In the genomic region with DNA sequence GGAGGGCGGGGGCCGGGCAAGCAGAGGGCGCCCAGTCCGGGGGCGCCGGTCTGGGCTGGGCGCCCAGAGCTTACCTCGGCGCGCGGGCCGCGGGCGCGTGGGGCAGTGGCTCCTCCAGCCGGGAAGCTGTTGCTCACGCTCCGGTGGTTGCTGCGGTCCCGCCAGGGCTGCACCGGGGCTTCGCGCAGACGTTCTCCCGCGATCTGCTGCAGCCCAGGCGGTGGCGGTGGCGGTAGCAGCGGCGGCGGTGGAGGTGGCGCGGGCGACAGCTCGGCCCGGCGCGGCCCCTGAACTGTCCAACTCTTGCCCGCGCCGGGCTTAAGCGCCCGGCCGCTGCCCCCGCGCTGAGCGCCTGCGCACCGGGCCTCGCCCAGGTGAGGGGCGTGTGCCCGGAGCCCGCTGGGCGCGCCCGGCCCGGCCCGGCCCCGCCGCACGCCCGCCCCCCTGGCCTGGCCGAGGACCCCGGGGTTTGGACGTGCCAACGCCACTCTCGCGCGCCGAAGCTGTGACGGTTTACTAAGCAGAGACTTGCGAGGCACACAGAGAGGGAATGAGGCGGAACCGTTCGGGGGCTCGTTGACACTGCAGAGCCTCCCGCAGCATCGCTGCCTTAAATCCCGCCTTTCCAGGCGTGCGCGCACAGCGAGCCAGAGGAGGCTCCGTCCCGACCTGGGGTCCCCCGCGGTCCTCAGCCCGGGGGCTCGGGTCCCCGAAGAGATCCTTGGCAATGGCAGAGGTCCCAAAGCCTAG, we compare ENCODE assay signal across 9 cellular contexts. TPM values are rescaled to one million over a fixed set of nuclear protein-coding genes. Genes with fewer than 3 reads are reported as not detected.
DNase-seq lines count a peak whose midpoint lies in the region; ATAC-seq, FAIRE-seq and TF ChIP-seq lines count a peak whose summit lies in the region.
"Had no signal": no experiment of that assay in that cellular context is flagged by ENCODE, and none has a peak within 500 bp of the region (broad histone marks: within the 10 kb centered on the region; RNA-seq: fewer than 3 reads in every experiment).

TSS of gene ZNF385B (minus strand) at position 586 of the 750 bp plus-strand sequence.

- H3K9me3 ChIP-seq in OCI-LY3 (ENCODE audit: insufficient read depth, low read length): no peaks in the 10 kb centered on the region

- H4K20me1 ChIP-seq in OCI-LY3 (ENCODE audit: insufficient read depth, low read length): no peaks in the 10 kb centered on the region

- H3K36me3 Mint-ChIP-seq in memory B cell: no peaks in the 10 kb centered on the region

- DNase-seq in DMS 273 (lab: John Stamatoyannopoulos, UW; ENCODE audit: unreplicated experiment) (peak; percentile 68), DMS 273 treated with DMSO at 0.1 percent for 48 hours (lab: John Stamatoyannopoulos, UW) (no peak), HFF-Myc (ENCODE audit: extremely low read depth, low read depth) (no peak), dermis blood vessel endothelial cell (peak; percentile 12), memory B cell (ENCODE audit: low spot score in 2 of 2) (no peak), urothelium cell line (ENCODE audit: low spot score) (peak; percentile 49)

- FAIRE-seq in urothelium cell line (lab: Jason Lieb, UNC): peak; percentile 50

- no peak within 1 kb of the TSS for H3K27ac Mint-ChIP-seq in memory B cell

- peak within 1 kb of the TSS; percentile 43 for H3K4me3 Mint-ChIP-seq in memory B cell

- peaks cover 30% of the 10 kb centered on the region for H3K27me3 Mint-ChIP-seq in memory B cell

- no peaks in the 10 kb centered on the region for H3K36me3 ChIP-seq in OCI-LY3 (replicated peaks; ENCODE audit: low read depth, low read length)

- peak within 1 kb of the TSS; percentile 98 for H3K4me2 ChIP-seq in OCI-LY3 (ENCODE audit: low read length)

- no peaks in the 10 kb centered on the region for H3K9me3 Mint-ChIP-seq in memory B cell

- H3K9ac ChIP-seq in OCI-LY3 (ENCODE audit: low read length): peak within 1 kb of the TSS; percentile 51

- ATAC-seq in memory B cell (ENCODE audit: low read depth) (peak; percentile 21), GM21825 (IDR thresholded peaks at IDR 0.05; ENCODE audit: unreplicated experiment) (no peak)

- TF ChIP-seq CTCF in HFF-Myc (IDR thresholded peaks at IDR 0.05; ENCODE audit: low read depth, low read length, missing control alignments) (no peak), OCI-LY3 (IDR thresholded peaks at IDR 0.05; ENCODE audit: low read depth, low read length) (no peak)

- H3K4me3 ChIP-seq in HFF-Myc (replicated peaks; ENCODE audit: low read depth, low read length): peak within 1 kb of the TSS; percentile 21
- H3K4me3 ChIP-seq in OCI-LY3 (ENCODE audit: low read length): peak within 1 kb of the TSS; percentile 84

- H3K27ac ChIP-seq in OCI-LY3 (ENCODE audit: low read length): no peak within 1 kb of the TSS
- H3K27ac ChIP-seq: 22Rv1 had no signal

- peaks cover 11% of the 10 kb centered on the region for H3K4me1 ChIP-seq in OCI-LY3 (ENCODE audit: low read length)

- no peaks in the 10 kb centered on the region for H3K79me2 ChIP-seq in OCI-LY3 (ENCODE audit: low read length)

- peaks cover 51% of the 10 kb centered on the region for H3K27me3 ChIP-seq in OCI-LY3 (ENCODE audit: low read depth, low read length)

- H3K4me1 Mint-ChIP-seq in memory B cell: peaks cover 8% of the 10 kb centered on the region

- H2AFZ ChIP-seq in OCI-LY3 (ENCODE audit: low read depth, low read length): peak within 1 kb of the TSS; percentile 68

RNA-seq across cellular contexts. Expression of gene ZNF385B, which starts in this region (rescaled TPM):
- not detected in 2 replicates for total RNA-seq in dermis blood vessel endothelial cell

Comparison
In these comparisons a context has a peak if more than half of its experiments do, and no peak if none do; other contexts are left out.
1. DNase-seq: peak in DMS 273 (single experiment) and urothelium cell line (single experiment); none in DMS 273 treated with DMSO at 0.1 percent for 48 hours (single experiment), HFF-Myc (single experiment) and memory B cell (0 of 2).
2. Peak in DNase-seq in dermis blood vessel endothelial cell; RNA of the gene not detected or under 1 TPM.